In genomic region chr2:74174909-74175308, GRCh38 we compare ENCODE assay signal across 1 cellular context.
A peak's percentile ranks its signal among the peaks of the same experiment; 100 is the strongest.
TF ChIP-seq lines count a peak whose summit lies in the region.

No MANE protein-coding gene starts in this region.

TF ChIP-seq in HEK293, 187 proteins besides CTCF, POLR2A, EP300 and RAD21 (continued from another document):
- TF ChIP-seq ZNF18 (tag by site-specific recombination; IDR thresholded peaks at IDR 0.05) (0 out of 2 replicates have a peak, but pooled peaks have one; percentile 37), ZNF19 (tag by site-specific recombination; IDR thresholded peaks at IDR 0.05; ENCODE audit: low read depth) (no peak), ZNF223 (tag by site-specific recombination; IDR thresholded peaks at IDR 0.05) (no peak)
